ENCODE assay signal across 8 cellular contexts in the genomic region with DNA sequence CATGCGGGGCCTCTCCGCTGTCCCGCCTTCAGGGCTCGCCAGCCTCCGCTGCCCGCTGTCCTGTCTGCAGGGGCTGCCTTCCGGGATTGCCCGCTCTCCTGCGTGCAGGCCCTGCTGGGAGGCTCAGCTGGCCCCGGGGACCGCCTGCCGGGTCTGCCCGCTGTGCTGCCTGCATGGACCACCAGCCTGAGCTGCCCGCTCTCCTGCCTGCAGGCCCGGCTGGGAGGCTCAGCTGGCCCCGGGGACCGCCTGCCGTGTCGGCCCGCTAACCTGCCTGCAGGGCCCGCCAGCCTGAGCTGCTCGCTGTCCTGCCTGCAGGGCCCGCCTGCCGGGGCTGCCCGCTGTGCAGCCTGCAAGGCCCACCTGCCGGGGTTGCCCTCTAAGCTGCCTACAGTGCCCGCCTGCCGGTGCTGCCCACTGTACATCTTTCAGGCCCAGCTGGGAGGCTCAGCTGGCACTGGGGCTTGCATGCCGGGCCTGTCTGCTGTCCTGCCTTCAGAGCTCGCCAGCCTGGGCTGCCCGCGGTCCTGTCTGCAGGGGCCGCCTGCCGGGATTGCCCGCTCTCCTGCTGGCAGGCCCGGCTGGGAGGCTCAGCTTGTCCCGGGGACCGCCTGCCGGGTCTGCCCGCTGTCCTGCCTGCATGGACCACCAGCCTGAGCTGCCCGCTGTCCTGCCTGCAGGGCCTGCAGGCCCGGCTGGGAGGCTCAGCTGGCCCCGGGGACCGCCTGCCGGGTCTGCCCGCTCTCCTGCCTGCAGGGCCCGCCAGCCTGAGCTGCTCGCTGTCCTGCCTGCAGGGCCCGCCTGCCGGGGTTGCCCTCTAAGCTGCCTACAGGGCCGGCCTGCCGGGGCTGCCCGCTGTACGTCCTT.
A peak's percentile ranks its signal among the peaks of the same experiment; 100 is the strongest.
DNase-seq lines count a peak whose midpoint lies in the region; ATAC-seq lines count a peak whose summit lies in the region.

No MANE protein-coding gene starts in this region.

- DNase-seq in SW 1271 (lab: John Stamatoyannopoulos, UW), result peak; percentile 50 to 77
- DNase-seq in adipocyte (ENCODE audit: low read depth), result no peak
- peak; percentile 15 for DNase-seq in naive B cell
- peak; percentile 30 for DNase-seq in stromal cell of bone marrow (ENCODE audit: low read depth)
- no peak for DNase-seq in midbrain (lab: John Stamatoyannopoulos, UW)
- no peak for DNase-seq in cortex of kidney (lab: John Stamatoyannopoulos, UW)
- DNase-seq in DMS79 (lab: John Stamatoyannopoulos, UW), result no peak

- H3K4me3 Mint-ChIP-seq in naive B cell, result peak overlapping the region; percentile 69 to 83 (median 75)

- peaks cover 6 to 82% (median 40%) of the 10 kb centered on the region in 7 donors for H3K9me3 Mint-ChIP-seq in naive B cell

- H3K4me1 Mint-ChIP-seq in naive B cell, result peaks cover 4 to 10% (median 5%) of the 10 kb centered on the region in 3 donors

- peak overlapping the region; percentile 79 for H3K9ac ChIP-seq in adipocyte (ENCODE audit: low read length)

- ATAC-seq in GM21825 (IDR thresholded peaks at IDR 0.05; ENCODE audit: unreplicated experiment) (peak; percentile 67), naive B cell (ENCODE audit: low read depth in 2 of 2) (peak; percentile 63 to 73)

- no peaks in the 10 kb centered on the region for H3K36me3 ChIP-seq in adipocyte (ENCODE audit: control insufficient read depth, insufficient read depth, low read length, severe bottlenecking)

- H3K4me1 ChIP-seq in adipocyte (ENCODE audit: control insufficient read depth, insufficient read depth, low read length), result no peaks in the 10 kb centered on the region

- H3K36me3 Mint-ChIP-seq in naive B cell, result peaks cover 14 to 23% of the 10 kb centered on the region in 2 donors

- peaks cover 44% of the 10 kb centered on the region for H3K9me3 ChIP-seq in adipocyte (ENCODE audit: control insufficient read depth, low read length)

- peak overlapping the region in 3 of 6 donors; percentile 4 to 88 (median 70) for H3K27ac Mint-ChIP-seq in naive B cell

- peak overlapping the region; percentile 68 for H3K4me3 ChIP-seq in adipocyte (ENCODE audit: low read length)

- peaks cover 0 to under 1% (median 0%) of the 10 kb centered on the region in 3 donors for H3K27me3 Mint-ChIP-seq in naive B cell

- no peaks in the 10 kb centered on the region for H3K27me3 ChIP-seq in adipocyte (replicated peaks; ENCODE audit: control insufficient read depth, insufficient read depth, low read length)

Comparison
In these comparisons a context has a peak if more than half of its experiments do, and no peak if none do; other contexts are left out.
1. DNase-seq: peak in SW 1271 (2 of 2), naive B cell (single experiment) and stromal cell of bone marrow (single experiment); none in adipocyte (single experiment), midbrain (single experiment), cortex of kidney (single experiment) and DMS79 (single experiment).